Comparison of ENCODE assay signal across 8 cellular contexts in genomic region chr10:28628184-28628893, GRCh38. TPM values are rescaled to one million over a fixed set of nuclear protein-coding genes. Genes with fewer than 3 reads are reported as not detected.
DNase-seq lines count a peak whose midpoint lies in the region; ATAC-seq, FAIRE-seq and TF ChIP-seq lines count a peak whose summit lies in the region.

No MANE protein-coding gene starts in this region.

- peak; percentile 93 for TF ChIP-seq RAD21 in HCT116 (IDR thresholded peaks at IDR 0.05; ENCODE audit: low read depth)

- no peaks in the 10 kb centered on the region for H3K79me2 ChIP-seq in HCT116 (ENCODE audit: insufficient read depth, low read length)
- no peaks in the 10 kb centered on the region for H3K79me2 ChIP-seq in astrocyte (ENCODE audit: insufficient read depth, low read length)
- no peaks in the 10 kb centered on the region for H3K79me2 ChIP-seq in hepatocyte

- H3K9me3 ChIP-seq in HCT116 (ENCODE audit: control insufficient read depth in 1 of 2, insufficient read depth in 1 of 2, low read depth in 1 of 2, low read length in 2 of 2) (no peaks in the 10 kb centered on the region), astrocyte (ENCODE audit: insufficient read depth, low read depth, low read length) (no peaks in the 10 kb centered on the region), hepatocyte (ENCODE audit: low read depth) (no peaks in the 10 kb centered on the region), gastrocnemius medialis (no peaks in the 10 kb centered on the region)

- H3K36me3 Mint-ChIP-seq in astrocyte (ENCODE audit: low read depth, unreplicated experiment) = peaks cover 4% of the 10 kb centered on the region

- POLR2A ChIA-PET in HCT116 (lab: Charles Lee) = no interaction called here

- peaks cover 9% of the 10 kb centered on the region for H3K4me1 Mint-ChIP-seq in astrocyte (ENCODE audit: low read depth, unreplicated experiment)

- peaks cover 3 to 7% of the 10 kb centered on the region in 2 experiments; a peak in 2 of 4 replicates for H3K4me1 ChIP-seq in HCT116 (ENCODE audit: control insufficient read depth in 1 of 2, insufficient read depth in 2 of 2, low read length in 2 of 2)
- H3K4me1 ChIP-seq in astrocyte (ENCODE audit: insufficient read depth, low read length) = peaks cover 18% of the 10 kb centered on the region
- no peaks in the 10 kb centered on the region for H3K4me1 ChIP-seq in hepatocyte (ENCODE audit: insufficient read depth)
- no peaks in the 10 kb centered on the region for H3K4me1 ChIP-seq in gastrocnemius medialis

- no peaks in the 10 kb centered on the region for H3K27me3 ChIP-seq in HCT116 (ENCODE audit: insufficient read depth, low read length)
- H3K27me3 ChIP-seq in astrocyte (ENCODE audit: insufficient read depth, low read length) = peaks cover 8% of the 10 kb centered on the region
- H3K27me3 ChIP-seq in hepatocyte = no peaks in the 10 kb centered on the region
- H3K27me3 ChIP-seq in gastrocnemius medialis = no peaks in the 10 kb centered on the region

- TF ChIP-seq POLR2A in HCT116 (IDR thresholded peaks at IDR 0.05; ENCODE audit: borderline replicate concordance, extremely low read depth, insufficient read depth, insufficient read length) = no peak
- no peak for TF ChIP-seq POLR2A in gastrocnemius medialis (IDR thresholded peaks at IDR 0.05)

- H3K9me2 ChIP-seq in HCT116 (ENCODE audit: insufficient read depth) (no peaks in the 10 kb centered on the region), hepatocyte (replicated peaks; ENCODE audit: insufficient read depth) (no peaks in the 10 kb centered on the region)

- in situ Hi-C loops in gastrocnemius medialis (cut with MboI; ENCODE audit: low sequenced_read_pairs in 4 of 4) = loop anchor here in 1 of 4 donors (25.0 kb wide), 1 partner anchor 191 kb away; no protein-coding TSS in a partner anchor

- ATAC-seq in HCT116 (peak; percentile 96), gastrocnemius medialis (peak; percentile 72 to 89)

- H3K27ac ChIP-seq in HCT116 (ENCODE audit: low read depth, low read length) (no peak overlapping the region), astrocyte (ENCODE audit: low read depth, low read length) (no peak overlapping the region), hepatocyte (no peak overlapping the region), gastrocnemius medialis (no peak overlapping the region)

- TF ChIP-seq CTCF in HCT116 (IDR thresholded peaks at IDR 0.05 in 2 of 3, conservative IDR thresholded peaks at IDR 0.05 in 1 of 3; ENCODE audit: borderline replicate concordance in 1 of 3, insufficient read depth in 1 of 3, low read depth in 2 of 3, low read length in 2 of 3) (peak; percentile 72 to 96 (median 93)), astrocyte (IDR thresholded peaks at IDR 0.05; ENCODE audit: insufficient read depth, low read depth, low read length) (peak; percentile 93), hepatocyte (IDR thresholded peaks at IDR 0.05; ENCODE audit: poor library complexity) (peak; percentile 94), gastrocnemius medialis (IDR thresholded peaks at IDR 0.05 in 4 of 5, conservative IDR thresholded peaks at IDR 0.05 in 1 of 5) (peak; percentile 48 to 90 (median 72))

- peak overlapping the region; percentile 25 for H2AFZ ChIP-seq in HCT116 (ENCODE audit: low read depth, low read length, poor library complexity, severe bottlenecking)
- peak overlapping the region; percentile 5 for H2AFZ ChIP-seq in astrocyte (ENCODE audit: low read depth, low read length)
- no peak overlapping the region for H2AFZ ChIP-seq in hepatocyte

- H3K4me2 ChIP-seq in HCT116 (ENCODE audit: low read length) (peak overlapping the region; percentile 12; the same call in 1 of the 2 replicates), astrocyte (ENCODE audit: low read length) (peak overlapping the region; percentile 68), hepatocyte (no peak overlapping the region)

- peak; percentile 95 for FAIRE-seq in G401.6 (lab: Jason Lieb, UNC)
- peak; percentile 39 for FAIRE-seq in astrocyte (lab: Jason Lieb, UNC)

- DNase-seq in HCT116 (ENCODE audit: low read depth, low spot score) = peak; percentile 63
- peak; percentile 29 for DNase-seq in NCI-H1105 treated with DMSO at 0.1 percent for 48 hours (lab: John Stamatoyannopoulos, UW)
- DNase-seq in T-helper 22 cell (ENCODE audit: low read depth) = peak; percentile 22
- peak; percentile 76 for DNase-seq in astrocyte (ENCODE audit: low read depth)
- peak; percentile 88 for DNase-seq in hepatocyte (ENCODE audit: low spot score)
- peak; percentile 40 to 61 for DNase-seq in gastrocnemius medialis
- DNase-seq in cortex of kidney (lab: John Stamatoyannopoulos, UW) = no peak

- H4K20me1 ChIP-seq in HCT116 (ENCODE audit: insufficient read depth) (no peaks in the 10 kb centered on the region), astrocyte (ENCODE audit: insufficient read depth, low read length) (no peaks in the 10 kb centered on the region), hepatocyte (ENCODE audit: insufficient read depth, poor library complexity, severe bottlenecking) (no peaks in the 10 kb centered on the region)

- H3K36me3 ChIP-seq in HCT116 (ENCODE audit: control insufficient read depth in 1 of 2, insufficient read depth in 2 of 2, low read length in 2 of 2) = no peaks in the 10 kb centered on the region
- no peaks in the 10 kb centered on the region for H3K36me3 ChIP-seq in astrocyte (ENCODE audit: insufficient read depth, low read length)
- H3K36me3 ChIP-seq in hepatocyte (replicated peaks; ENCODE audit: insufficient read depth, low read depth) = no peaks in the 10 kb centered on the region
- H3K36me3 ChIP-seq in gastrocnemius medialis = no peaks in the 10 kb centered on the region

- H3K9me3 Mint-ChIP-seq in astrocyte (ENCODE audit: unreplicated experiment) = no peaks in the 10 kb centered on the region

- no peak overlapping the region for H3K9ac ChIP-seq in HCT116 (ENCODE audit: low read length)
- no peak overlapping the region for H3K9ac ChIP-seq in astrocyte (ENCODE audit: low read length)

- CTCF ChIA-PET in HCT116 (lab: Charles Lee) = interaction anchor here (0.7 to 2.4 kb wide), 8 partner anchors 9 to 817 kb away, joined by 3 to 16 read pairs (median 5); no protein-coding TSS in a partner anchor

- intact Hi-C loops in HCT116 (cut with micrococcal nuclease) = loop anchor here (1.0 to 2.0 kb wide), 4 partner anchors 34 to 676 kb away; no protein-coding TSS in a partner anchor
- intact Hi-C loops in gastrocnemius medialis (cut with DNase I; ENCODE audit: low total_unique reads) = loop anchor here (2.0 kb wide), 1 partner anchor 676 kb away; no protein-coding TSS in a partner anchor

- 33% methylated on average over 15 of the region's 15 CpGs for WGBS in hepatocyte (ENCODE audit: low lambda C conversion rate, missing lambda C conversion rate)

- no peaks in the 10 kb centered on the region for H3K27me3 Mint-ChIP-seq in astrocyte (ENCODE audit: low read depth, unreplicated experiment)

- RAD21 ChIA-PET in HCT116 (lab: Charles Lee; ENCODE audit: low non-redundant PET in 1 of 2, low total read pairs in 2 of 2, uncharacterized antibody in 2 of 2, unreplicated experiment in 2 of 2) = interaction anchor here (0.5 to 1.5 kb wide), 2 partner anchors 401 to 676 kb away, joined by 3 to 4 read pairs; no protein-coding TSS in a partner anchor

- H3K4me3 ChIP-seq in HCT116 (replicated peaks in 1 of 2; ENCODE audit: low read depth in 1 of 2, low read length in 2 of 2) (no peak overlapping the region), astrocyte (ENCODE audit: insufficient read depth, low read depth, low read length) (peak overlapping the region; percentile 13), hepatocyte (no peak overlapping the region), gastrocnemius medialis (no peak overlapping the region)

- H3K27ac Mint-ChIP-seq in astrocyte (ENCODE audit: unreplicated experiment) = peak overlapping the region; percentile 41

- BruUV-seq in HCT116 (replicated peaks; lab: Mats Ljungman, UMichigan) = no TSS peak

- H3K4me3 Mint-ChIP-seq in astrocyte (ENCODE audit: unreplicated experiment) = no peak overlapping the region

TF ChIP-seq in HCT116, 20 proteins besides CTCF, POLR2A, EP300 and RAD21:
- TF ChIP-seq POLR2AphosphoS5 (IDR thresholded peaks at IDR 0.05; ENCODE audit: low read depth, low read length) (no peak), JUND (IDR thresholded peaks at IDR 0.05) (no peak), EZH2 (IDR thresholded peaks at IDR 0.05) (no peak), ZFX (IDR thresholded peaks at IDR 0.05) (no peak), ELF1 (IDR thresholded peaks at IDR 0.05; ENCODE audit: borderline replicate concordance, low read depth) (no peak), EZH2phosphoT487 (IDR thresholded peaks at IDR 0.05; ENCODE audit: borderline replicate concordance) (no peak), SIN3A (IDR thresholded peaks at IDR 0.05; ENCODE audit: low read depth) (no peak)

RNA-seq across cellular contexts. Expression of gene BAMBI, which starts 49.0 kb away (rescaled TPM):
- 6.2 TPM for total RNA-seq in HCT116 (2021; ENCODE audit: unreplicated experiment)
- polyA plus RNA-seq in HCT116 (2012) = 7.2 and 10.1 TPM in 2 replicates
- 45.4 and 50.6 TPM in 2 replicates for total RNA-seq in astrocyte
- total RNA-seq in hepatocyte = 111 and 116 TPM in 2 replicates
- 148 and 163 TPM in 2 replicates for polyA plus RNA-seq in hepatocyte
- 1 to 10 TPM in 1 of 4 donors, under 1 TPM in 2, not detected in 1; 0.31 to 1.8 (median 0.82) TPM for total RNA-seq in gastrocnemius medialis
